ENCODE assay signal across 8 cellular contexts in genomic region chr3:73502609-73503560, GRCh38.
DNase-seq lines count a peak whose midpoint lies in the region; ATAC-seq and TF ChIP-seq lines count a peak whose summit lies in the region.

No MANE protein-coding gene starts in this region.

- no peaks in the 10 kb centered on the region for H3K36me3 ChIP-seq in ovary

- H3K27me3 ChIP-seq in ovary: no peaks in the 10 kb centered on the region

- no peaks in the 10 kb centered on the region for H3K9me3 ChIP-seq in ovary

- peak overlapping the region in 1 of 2 donors; percentile 38 for H3K27ac ChIP-seq in ovary

- no peak for TF ChIP-seq EP300 in ovary (IDR thresholded peaks at IDR 0.05)

- TF ChIP-seq CTCF in ovary (IDR thresholded peaks at IDR 0.05): peak; percentile 75 to 85 (median 79)

- H3K4me1 ChIP-seq in ovary (ENCODE audit: insufficient read depth): peaks cover 15% of the 10 kb centered on the region

- DNase-seq in ELF-1 (ENCODE audit: low read depth, low spot score) (peak; percentile 40), HT-29 (ENCODE audit: low spot score) (peak; percentile 61), OCI-M1 (lab: John Stamatoyannopoulos, UW) (peak; percentile 57), globus pallidus (ENCODE audit: low spot score) (peak; percentile 74), ovary (peak; percentile 76 to 86 (median 82)), cortex of kidney (lab: John Stamatoyannopoulos, UW) (no peak)
- peak in 3 of 4 experiments; percentile 3 to 5 (median 4) for DNase-seq in activated naive CD4-positive, alpha-beta T cell (lab: John Stamatoyannopoulos, UW)

- no peak for TF ChIP-seq POLR2A in ovary (IDR thresholded peaks at IDR 0.05)

- no peak overlapping the region for H3K4me3 ChIP-seq in ovary

- intact Hi-C loops in ovary (cut with DNase I): loop anchor here (5.0 kb wide), 3 partner anchors 46 to 406 kb away; no protein-coding TSS in a partner anchor

- WGBS in ovary, 3 donors: 21 to 25% (median 23%) methylated on average over 6 of the region's 6 CpGs

- ATAC-seq in GM21423 (IDR thresholded peaks at IDR 0.05; ENCODE audit: unreplicated experiment): peak; percentile 66
